In genomic region chr6:40822619-40823018, GRCh38 we compare ENCODE assay signal across 15 cellular contexts.
"Had no signal": no experiment of that assay in that cellular context is flagged by ENCODE, and none has a peak within 500 bp of the region (broad histone marks: within the 10 kb centered on the region; RNA-seq: fewer than 3 reads in every experiment).

No MANE protein-coding gene starts in this region.

- ATAC-seq: gastrocnemius medialis; heart right ventricle; right lobe of liver; stimulated activated naive CD8-positive, alpha-beta T cell treated with anti-CD3 and anti-CD28 coated beads, Interleukin-15, Interleukin-2, amounts not matched to agents 100 U/mL and 50 U/mL, for 24 hours had no signal

- H3K4me3 ChIP-seq: gastrocnemius medialis, heart right ventricle, left ventricle myocardium inferior, prostate gland, right lobe of liver, suprapubic skin had no signal

- H3K4me1 ChIP-seq: left ventricle myocardium inferior, prostate gland, suprapubic skin had no signal

- FAIRE-seq: colon, keratinocyte had no signal

- H3K27ac ChIP-seq: gastrocnemius medialis, heart right ventricle, left ventricle myocardium inferior, prostate gland, right lobe of liver, suprapubic skin had no signal

- DNase-seq: activated CD4-positive, alpha-beta T cell treated with anti-CD3 and anti-CD28 coated beads, Interleukin-2, amount 50 U/mL, for 1 hour; activated T-cell treated with anti-CD3 and anti-CD28 coated beads for 4 hours; aorta; gastrocnemius medialis; heart right ventricle; left ventricle myocardium inferior; mesendoderm; nephron progenitor cell; right lobe of liver; stimulated activated CD4-positive, alpha-beta T cell treated with anti-CD3 and anti-CD28 coated beads, Interleukin-12 subunit alpha, Interleukin-12 subunit beta, amount 100 ng/mL, for 4 hours; stimulated activated naive CD8-positive, alpha-beta T cell treated with anti-CD3 and anti-CD28 coated beads, Interleukin-15, Interleukin-2, amounts not matched to agents 100 U/mL and 50 U/mL, for 24 hours had no signal

- H3K36me3 ChIP-seq: gastrocnemius medialis, heart right ventricle, left ventricle myocardium inferior, prostate gland, right lobe of liver, suprapubic skin had no signal

- H3K9me3 ChIP-seq: gastrocnemius medialis, heart right ventricle, left ventricle myocardium inferior, prostate gland, right lobe of liver, suprapubic skin had no signal

- H3K27me3 ChIP-seq: gastrocnemius medialis, right lobe of liver had no signal
